Comparison of ENCODE assay signal across 29 cellular contexts in genomic region chr1:174764186-174764585, GRCh38.
"Had no signal": no experiment of that assay in that cellular context is flagged by ENCODE, and none has a peak within 500 bp of the region (broad histone marks: within the 10 kb centered on the region; RNA-seq: fewer than 3 reads in every experiment).

No MANE protein-coding gene starts in this region.

- H3K27ac ChIP-seq: neutrophil, pancreas, psoas muscle, right lobe of liver, sigmoid colon, suprapubic skin, testis, tibial artery, transverse colon, upper lobe of right lung, uterus had no signal

- H3K9me3 Mint-ChIP-seq: naive thymus-derived CD8-positive, alpha-beta T cell; natural killer cell treated with Interleukin-12 subunit alpha and Interleukin-12 subunit beta and Interleukin-15 and Interleukin-18, amount 100 ng/mL, for 72 hours; stimulated activated memory B cell treated with anti-CD40 and anti-IgM and Interleukin-4, amounts not matched to agents 10 μg/mL and 1 μg/mL and 100 μg/mL, for 72 hours; stimulated activated naive CD8-positive, alpha-beta T cell treated with anti-CD3 and anti-CD28 coated beads, Interleukin-15, amount 100 ng/mL, for 72 hours; type B pancreatic cell had no signal

- H3K4me3 ChIP-seq: pancreas, psoas muscle, right lobe of liver, sigmoid colon, suprapubic skin, testis, tibial artery, transverse colon, upper lobe of right lung, uterus had no signal

- H3K36me3 ChIP-seq: neutrophil, pancreas, right lobe of liver, sigmoid colon, suprapubic skin, tibial artery, transverse colon, upper lobe of right lung, uterus had no signal

- H3K9me3 ChIP-seq: neutrophil, pancreas, psoas muscle, right lobe of liver, sigmoid colon, suprapubic skin, testis, tibial artery, transverse colon, upper lobe of right lung, uterus had no signal

- ATAC-seq: naive thymus-derived CD8-positive, alpha-beta T cell; natural killer cell treated with Interleukin-12 subunit alpha and Interleukin-12 subunit beta and Interleukin-15 and Interleukin-18, amount 100 ng/mL, for 72 hours; pancreas; psoas muscle; right cardiac atrium; right lobe of liver; stimulated activated memory B cell treated with anti-CD40 and anti-IgM and Interleukin-4, amounts not matched to agents 10 μg/mL and 1 μg/mL and 100 μg/mL, for 72 hours; stimulated activated naive CD8-positive, alpha-beta T cell treated with anti-CD3 and anti-CD28 coated beads, Interleukin-15, amount 100 ng/mL, for 72 hours; stimulated activated naive CD8-positive, alpha-beta T cell treated with anti-CD3 and anti-CD28 coated beads, Interleukin-15, Interleukin-2, amounts not matched to agents 100 U/mL and 50 U/mL, for 24 hours; upper lobe of right lung had no signal

- H3K27me3 ChIP-seq: neutrophil, pancreas, right lobe of liver, sigmoid colon, suprapubic skin, testis, tibial artery, transverse colon, upper lobe of right lung, uterus had no signal

- H3K4me1 ChIP-seq: psoas muscle, sigmoid colon, suprapubic skin, testis, tibial artery, transverse colon, upper lobe of right lung, uterus had no signal

- H3K36me3 Mint-ChIP-seq: naive thymus-derived CD8-positive, alpha-beta T cell; natural killer cell treated with Interleukin-12 subunit alpha and Interleukin-12 subunit beta and Interleukin-15 and Interleukin-18, amount 100 ng/mL, for 72 hours; type B pancreatic cell had no signal

- H3K4me1 Mint-ChIP-seq: nephron progenitor cell, neural crest cell had no signal

- DNase-seq: naive thymus-derived CD8-positive, alpha-beta T cell; nephron progenitor cell; nucleus accumbens; pancreas; psoas muscle; right cardiac atrium; right lobe of liver; sigmoid colon; small intestine; stimulated activated CD4-positive, alpha-beta T cell treated with anti-CD3 and anti-CD28 coated beads, Interleukin-15, amount 100 ng/mL, for 24 hours; stimulated activated CD4-positive, alpha-beta T cell treated with anti-CD3 and anti-CD28 coated beads, Interleukin-2, amount 100 ng/mL, for 24 hours; stimulated activated CD4-positive, alpha-beta T cell treated with anti-CD3 and anti-CD28 coated beads, Interleukin-2, amount 100 ng/mL, for 48 hours; stimulated activated CD4-positive, alpha-beta T cell treated with anti-CD3 and anti-CD28 coated beads, Interleukin-4, amount 100 ng/mL, for 24 hours; stimulated activated CD8-positive, alpha-beta memory T cell treated with anti-CD3 and anti-CD28 coated beads, Interleukin-4, amount 100 ng/mL, for 48 hours; stimulated activated naive CD4-positive, alpha-beta T cell; stimulated activated naive CD8-positive, alpha-beta T cell treated with anti-CD3 and anti-CD28 coated beads, Interleukin-15, amount 100 ng/mL, for 72 hours; stimulated activated naive CD8-positive, alpha-beta T cell treated with anti-CD3 and anti-CD28 coated beads, Interleukin-15, Interleukin-2, amounts not matched to agents 100 U/mL and 50 U/mL, for 24 hours; substantia nigra; testis; tibial artery; transverse colon; upper lobe of right lung; uterus had no signal

- H3K27me3 Mint-ChIP-seq: naive thymus-derived CD8-positive, alpha-beta T cell; natural killer cell treated with Interleukin-12 subunit alpha and Interleukin-12 subunit beta and Interleukin-15 and Interleukin-18, amount 100 ng/mL, for 72 hours; stimulated activated memory B cell treated with anti-CD40 and anti-IgM and Interleukin-4, amounts not matched to agents 10 μg/mL and 1 μg/mL and 100 μg/mL, for 72 hours; stimulated activated naive CD8-positive, alpha-beta T cell treated with anti-CD3 and anti-CD28 coated beads, Interleukin-15, amount 100 ng/mL, for 72 hours; type B pancreatic cell had no signal

- H3K27ac Mint-ChIP-seq: naive thymus-derived CD8-positive, alpha-beta T cell; natural killer cell treated with Interleukin-12 subunit alpha and Interleukin-12 subunit beta and Interleukin-15 and Interleukin-18, amount 100 ng/mL, for 72 hours; stimulated activated memory B cell treated with anti-CD40 and anti-IgM and Interleukin-4, amounts not matched to agents 10 μg/mL and 1 μg/mL and 100 μg/mL, for 72 hours; stimulated activated naive CD8-positive, alpha-beta T cell treated with anti-CD3 and anti-CD28 coated beads, Interleukin-15, amount 100 ng/mL, for 72 hours; type B pancreatic cell had no signal

- H3K4me3 Mint-ChIP-seq: naive thymus-derived CD8-positive, alpha-beta T cell; natural killer cell treated with Interleukin-12 subunit alpha and Interleukin-12 subunit beta and Interleukin-15 and Interleukin-18, amount 100 ng/mL, for 72 hours; nephron progenitor cell; neural crest cell; stimulated activated memory B cell treated with anti-CD40 and anti-IgM and Interleukin-4, amounts not matched to agents 10 μg/mL and 1 μg/mL and 100 μg/mL, for 72 hours; stimulated activated naive CD8-positive, alpha-beta T cell treated with anti-CD3 and anti-CD28 coated beads, Interleukin-15, amount 100 ng/mL, for 72 hours; type B pancreatic cell had no signal
